ENCODE assay signal across 8 cellular contexts in the genomic region with DNA sequence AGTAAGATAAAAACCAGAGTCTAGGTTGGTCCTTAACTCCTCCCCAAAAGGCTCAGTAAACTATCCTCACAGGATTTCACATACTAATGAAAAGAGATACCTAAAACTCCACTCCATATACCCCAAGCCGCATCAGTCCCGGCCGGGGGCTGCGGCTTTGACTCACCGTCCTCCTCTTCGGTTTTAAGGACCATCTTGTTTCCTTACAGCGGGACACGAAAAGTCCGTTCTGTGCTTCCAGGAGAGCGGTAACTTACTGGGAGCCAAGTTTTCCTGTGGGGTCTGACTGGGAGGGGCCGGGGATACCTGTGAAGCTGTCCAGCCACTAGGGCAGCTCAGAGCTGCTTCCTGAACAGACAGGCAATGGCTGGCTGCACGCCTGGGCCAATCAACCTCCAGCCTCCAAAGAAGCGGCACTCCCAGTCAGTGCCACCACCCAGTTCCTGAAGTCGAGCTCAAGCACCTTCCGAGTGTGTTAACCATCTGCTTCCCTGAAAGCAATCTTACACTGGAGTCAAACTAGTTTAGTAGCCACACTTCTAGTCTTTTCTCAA. TPM values are rescaled to one million over a fixed set of nuclear protein-coding genes. Genes with fewer than 3 reads are reported as not detected.
DNase-seq lines count a peak whose midpoint lies in the region; ATAC-seq and TF ChIP-seq lines count a peak whose summit lies in the region.

No MANE protein-coding gene starts in this region.

- H3K4me3 ChIP-seq in fibroblast of mammary gland (ENCODE audit: control insufficient read depth, low read depth, low read length) = peak overlapping the region; percentile 50

- peak; percentile 38 for ATAC-seq in GM18520 (IDR thresholded peaks at IDR 0.05; ENCODE audit: unreplicated experiment)
- ATAC-seq in HG03064 (IDR thresholded peaks at IDR 0.05; ENCODE audit: low read depth, unreplicated experiment) = peak; percentile 51

- DNase-seq in NCI-H526 (lab: John Stamatoyannopoulos, UW) (peak; percentile 39 to 76), activated T-cell treated with anti-CD3 and anti-CD28 coated beads for 48 hours (ENCODE audit: low read depth) (peak; percentile 51), fibroblast of mammary gland (ENCODE audit: low read depth) (peak; percentile 35), posterior vena cava (ENCODE audit: low spot score) (peak; percentile 86), germinal center (ENCODE audit: low spot score) (no peak), GM19240 (ENCODE audit: insufficient read length, low spot score) (no peak)

- intact Hi-C loops in posterior vena cava (cut with DNase I) = no loop called here

- no peak for TF ChIP-seq CTCF in fibroblast of mammary gland (conservative IDR thresholded peaks at IDR 0.05; ENCODE audit: control insufficient read depth, insufficient read depth, low read depth, low read length)

RNA-seq across cellular contexts. Expression of a gene that starts 45.5 kb away (rescaled TPM):
- 10 to 100 TPM; 27.0 to 42.9 TPM for total RNA-seq in posterior vena cava

Comparison
In these comparisons a context has a peak if more than half of its experiments do, and no peak if none do; other contexts are left out.
1. DNase-seq: peak in NCI-H526 (2 of 2), activated T-cell treated with anti-CD3 and anti-CD28 coated beads for 48 hours (single experiment), fibroblast of mammary gland (single experiment) and posterior vena cava (single experiment); none in germinal center (single experiment) and GM19240 (single experiment).